8 cellular contexts compared by ENCODE assay signal in genomic region chr6:154606457-154606856, GRCh38.
A peak's percentile ranks its signal among the peaks of the same experiment; 100 is the strongest.
DNase-seq lines count a peak whose midpoint lies in the region; ATAC-seq and TF ChIP-seq lines count a peak whose summit lies in the region.

No MANE protein-coding gene starts in this region.

- peaks cover 12 to 14% of the 10 kb centered on the region in 2 experiments for H3K4me1 Mint-ChIP-seq in H9
- peaks cover 24% of the 10 kb centered on the region for H3K4me1 Mint-ChIP-seq in osteocyte (ENCODE audit: unreplicated experiment)

- H3K36me3 Mint-ChIP-seq in H9 (ENCODE audit: insufficient read depth in 1 of 3, low read depth in 3 of 3) = no peaks in the 10 kb centered on the region
- no peaks in the 10 kb centered on the region for H3K36me3 Mint-ChIP-seq in osteocyte (ENCODE audit: unreplicated experiment)

- no peak overlapping the region for H2BK12ac ChIP-seq in H9 (ENCODE audit: insufficient read length, low read depth, low read length)

- no peaks in the 10 kb centered on the region for H3K27me3 ChIP-seq in H9 (ENCODE audit: insufficient read depth, low read length)

- H3K27ac Mint-ChIP-seq in H9 = no peak overlapping the region
- H3K27ac Mint-ChIP-seq in osteocyte (ENCODE audit: unreplicated experiment) = no peak overlapping the region

- H3K56ac ChIP-seq in H9 (ENCODE audit: insufficient read length, low read depth, low read length) = no peak overlapping the region

- no peak overlapping the region for H3T11ph ChIP-seq in H9 (ENCODE audit: low read length)

- H3K9me3 ChIP-seq in H9 (ENCODE audit: control insufficient read depth, low read depth, low read length) = no peaks in the 10 kb centered on the region

- no peaks in the 10 kb centered on the region for H3K79me2 ChIP-seq in H9 (ENCODE audit: insufficient read depth, low read length)

- H2AFZ ChIP-seq in H9 (ENCODE audit: low read length) = no peak overlapping the region

- H3K23me2 ChIP-seq in H9 (ENCODE audit: insufficient read length, low read depth, low read length, poor library complexity, severe bottlenecking) = no peaks in the 10 kb centered on the region

- no peak overlapping the region for H2BK120ac ChIP-seq in H9 (ENCODE audit: low read depth, low read length, poor library complexity, severe bottlenecking)

- H4K5ac ChIP-seq in H9 (ENCODE audit: insufficient read length, low read depth, low read length) = no peak overlapping the region

- no peak overlapping the region for H4K8ac ChIP-seq in H9 (replicated peaks; ENCODE audit: insufficient read length, low read depth, low read length)

- WGBS in H9 (ENCODE audit: extremely low coverage, insufficient read length, low lambda C conversion rate) = no CpG with 5 or more reads among the region's 9 CpGs

- H2BK20ac ChIP-seq in H9 (ENCODE audit: low read depth, low read length, poor library complexity, severe bottlenecking) = no peak overlapping the region

- H3K79me1 ChIP-seq in H9 (ENCODE audit: insufficient read depth, low read depth, low read length, poor library complexity, severe bottlenecking) = no peaks in the 10 kb centered on the region

- no peak overlapping the region for H2AK5ac ChIP-seq in H9 (ENCODE audit: insufficient read length, low read length)

- H3K9me3 Mint-ChIP-seq in H9 (no peaks in the 10 kb centered on the region), osteocyte (ENCODE audit: unreplicated experiment) (no peaks in the 10 kb centered on the region)

- H4K20me1 ChIP-seq in H9 (ENCODE audit: control insufficient read depth, insufficient read depth, insufficient read length) = no peaks in the 10 kb centered on the region

- H3K4me2 ChIP-seq in H9 (ENCODE audit: insufficient read depth, insufficient read length, low read length) = no peak overlapping the region

- H3K4me3 Mint-ChIP-seq in H9 (no peak overlapping the region), osteocyte (ENCODE audit: unreplicated experiment) (no peak overlapping the region)

- H2BK15ac ChIP-seq in H9 (ENCODE audit: low read depth, low read length) = no peak overlapping the region

- H4K91ac ChIP-seq in H9 (ENCODE audit: insufficient read length, low read depth, low read length) = no peak overlapping the region

- no peak overlapping the region for H3K18ac ChIP-seq in H9 (ENCODE audit: insufficient read length, low read depth, low read length)

- no peak overlapping the region for H3K4ac ChIP-seq in H9 (ENCODE audit: low read depth, low read length)

- H3K27me3 Mint-ChIP-seq in H9 (ENCODE audit: low read depth) (peaks cover 1% of the 10 kb centered on the region), osteocyte (ENCODE audit: unreplicated experiment) (no peaks in the 10 kb centered on the region)

- no peak overlapping the region for H3K9ac ChIP-seq in H9 (ENCODE audit: extremely low read depth, insufficient read length, low read length)

- ATAC-seq in HG03103 (IDR thresholded peaks at IDR 0.05; ENCODE audit: low read depth, unreplicated experiment) = peak; percentile 60

- H3K4me1 ChIP-seq in H9 (ENCODE audit: insufficient read depth, low read length) = no peaks in the 10 kb centered on the region; the same call in 1 of the 2 replicates

- no peak overlapping the region for H3K23ac ChIP-seq in H9 (ENCODE audit: insufficient read length, low read depth, low read length)

- TF ChIP-seq CTCF in H9 (conservative IDR thresholded peaks at IDR 0.05) (no peak), osteocyte (IDR thresholded peaks at IDR 0.05) (no peak)

- H3K27ac ChIP-seq in H9 (ENCODE audit: insufficient read length, low read depth, low read length) = no peak overlapping the region
- H3K27ac ChIP-seq in caudate nucleus (ENCODE audit: low read depth, low read length) = no peak overlapping the region

- H2BK5ac ChIP-seq in H9 (ENCODE audit: insufficient read length, low read length) = no peak overlapping the region

- DNase-seq in GM19238 (ENCODE audit: insufficient read length, low spot score) = peak; percentile 44
- DNase-seq in activated CD8-positive, alpha-beta memory T cell treated with anti-CD3 and anti-CD28 coated beads, Interleukin-2, amount 50 U/mL, for 1 hour (ENCODE audit: extremely low read depth) = peak; percentile 13
- DNase-seq in stimulated activated CD4-positive, alpha-beta T cell treated with anti-CD3 and anti-CD28 coated beads, Interleukin-12 subunit alpha, Interleukin-12 subunit beta, amount 100 ng/mL, for 48 hours (ENCODE audit: low read depth in 2 of 3, low spot score in 1 of 3) = peak; percentile 78 to 92 (median 89)
- DNase-seq in NCI-H2029 (lab: John Stamatoyannopoulos, UW) = no peak
- DNase-seq in H9 = no peak
- DNase-seq in osteocyte (ENCODE audit: extremely low spot score, unreplicated experiment) = no peak
- no peak for DNase-seq in caudate nucleus (lab: John Stamatoyannopoulos, UW)

- no peak overlapping the region for H3K14ac ChIP-seq in H9 (ENCODE audit: insufficient read depth, low read length)

Comparison
In these comparisons a context has a peak if more than half of its experiments do, and no peak if none do; other contexts are left out.
1. DNase-seq: peak in GM19238 (single experiment), activated CD8-positive, alpha-beta memory T cell treated with anti-CD3 and anti-CD28 coated beads, Interleukin-2, amount 50 U/mL, for 1 hour (single experiment) and stimulated activated CD4-positive, alpha-beta T cell treated with anti-CD3 and anti-CD28 coated beads, Interleukin-12 subunit alpha, Interleukin-12 subunit beta, amount 100 ng/mL, for 48 hours (3 of 3); none in NCI-H2029 (single experiment), H9 (single experiment), osteocyte (single experiment) and caudate nucleus (0 of 61).